In the genomic region with DNA sequence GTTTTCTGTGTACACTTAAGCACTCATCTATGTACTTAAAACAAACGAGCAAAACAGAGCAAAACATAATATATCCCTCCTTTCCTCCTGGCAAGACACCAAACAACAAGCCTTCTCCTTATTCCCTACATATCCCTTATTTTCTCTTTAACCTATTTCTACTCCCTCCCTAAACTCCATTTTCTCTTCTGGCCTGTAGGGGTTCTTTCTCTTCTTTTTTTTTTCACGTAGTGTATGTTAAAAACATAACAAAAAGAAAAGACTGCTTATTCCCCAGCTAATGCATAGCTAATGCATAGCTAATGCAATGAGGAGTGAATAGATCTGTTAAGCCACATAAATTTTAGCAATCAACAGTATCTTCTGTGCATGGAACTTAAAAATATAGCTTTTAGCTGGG, we compare ENCODE assay signal across 15 cellular contexts.
DNase-seq lines count a peak whose midpoint lies in the region; TF ChIP-seq lines count a peak whose summit lies in the region.
"Had no signal": no experiment of that assay in that cellular context is flagged by ENCODE, and none has a peak within 500 bp of the region (broad histone marks: within the 10 kb centered on the region; RNA-seq: fewer than 3 reads in every experiment).

No MANE protein-coding gene starts in this region.

- H3K4me3 Mint-ChIP-seq in nephron, result no peak overlapping the region
- H3K4me3 Mint-ChIP-seq: CD4-positive, CD25-positive, alpha-beta regulatory T cell had no signal

- H3K9me2 ChIP-seq in Loucy (replicated peaks; ENCODE audit: low read depth, low read length), result no peaks in the 10 kb centered on the region

- H3K27me3 ChIP-seq in Loucy (ENCODE audit: insufficient read depth, low read length, poor library complexity, severe bottlenecking), result no peaks in the 10 kb centered on the region
- H3K27me3 ChIP-seq: BLaER1 had no signal

- peaks cover 6% of the 10 kb centered on the region for H3K36me3 Mint-ChIP-seq in nephron (ENCODE audit: low read depth)

- H3K4me2 ChIP-seq in Loucy (ENCODE audit: low read depth, low read length, poor library complexity, severe bottlenecking), result no peak overlapping the region
- H3K4me2 ChIP-seq: BLaER1 had no signal

- peaks cover 14% of the 10 kb centered on the region for H3K9me3 Mint-ChIP-seq in nephron

- H3K27ac ChIP-seq in C4-2B, result no peak overlapping the region
- H3K27ac ChIP-seq: BLaER1 had no signal

- 0 out of 2 replicates have a peak, but pooled peaks have one; percentile 4 for TF ChIP-seq CTCF in C4-2B (conservative IDR thresholded peaks at IDR 0.05)
- TF ChIP-seq CTCF in Loucy (conservative IDR thresholded peaks at IDR 0.05; ENCODE audit: low read length), result 0 out of 2 replicates have a peak, but pooled peaks have one; percentile 20
- TF ChIP-seq CTCF in nephron (IDR thresholded peaks at IDR 0.05; ENCODE audit: unreplicated experiment in 3 of 3), result peak in 1 of 3 experiments; percentile 10

- H3K4me3 ChIP-seq in Loucy (ENCODE audit: low read length, poor library complexity, severe bottlenecking), result no peak overlapping the region
- H3K4me3 ChIP-seq: BLaER1, GM12878 had no signal

- DNase-seq in germinal center (ENCODE audit: low spot score) (no peak), COLO829 (ENCODE audit: low spot score) (no peak), DMS153 treated with DMSO at 0.1 percent for 48 hours (lab: John Stamatoyannopoulos, UW; ENCODE audit: unreplicated experiment) (no peak), NCI-H2171 (lab: John Stamatoyannopoulos, UW) (no peak)
- DNase-seq: Calu3; CD4-positive, CD25-positive, alpha-beta regulatory T cell; DMS 273 treated with DMSO at 0.1 percent for 48 hours; DMS79; GOT3; HCEC 1CT had no signal

- no peaks in the 10 kb centered on the region for H4K20me1 ChIP-seq in Loucy (ENCODE audit: insufficient read depth, low read length, poor library complexity, severe bottlenecking)
- H4K20me1 ChIP-seq: BLaER1 had no signal

- peak overlapping the region; percentile 1 to 30 (median 27) for H3K27ac Mint-ChIP-seq in nephron
- H3K27ac Mint-ChIP-seq: CD4-positive, CD25-positive, alpha-beta regulatory T cell had no signal

- no peaks in the 10 kb centered on the region for H3K79me2 ChIP-seq in Loucy (ENCODE audit: insufficient read depth, low read length)

- H3K4me1 Mint-ChIP-seq in nephron, result peaks cover 53% of the 10 kb centered on the region
- H3K4me1 Mint-ChIP-seq: CD4-positive, CD25-positive, alpha-beta regulatory T cell had no signal

- H3K4me1 ChIP-seq in Loucy (ENCODE audit: insufficient read depth, low read length, poor library complexity, severe bottlenecking), result no peaks in the 10 kb centered on the region
- H3K4me1 ChIP-seq: BLaER1 had no signal

- H3K36me3 ChIP-seq in Loucy (ENCODE audit: insufficient read depth, low read length), result no peaks in the 10 kb centered on the region
- H3K36me3 ChIP-seq: BLaER1 had no signal

- H3K9me3 ChIP-seq in Loucy (ENCODE audit: insufficient read depth, low read depth, low read length), result no peaks in the 10 kb centered on the region
- H3K9me3 ChIP-seq: BLaER1 had no signal

- no peaks in the 10 kb centered on the region for H3F3A ChIP-seq in Loucy (ENCODE audit: low read depth)

- H3K27me3 Mint-ChIP-seq in nephron (ENCODE audit: low read depth), result no peaks in the 10 kb centered on the region

- H2AFZ ChIP-seq in Loucy (ENCODE audit: low read length), result no peak overlapping the region

- H3K9ac ChIP-seq in Loucy (ENCODE audit: low read depth, low read length, poor library complexity, severe bottlenecking), result no peak overlapping the region
- H3K9ac ChIP-seq: BLaER1 had no signal
